ENCODE assay signal across 15 cellular contexts in the genomic region with DNA sequence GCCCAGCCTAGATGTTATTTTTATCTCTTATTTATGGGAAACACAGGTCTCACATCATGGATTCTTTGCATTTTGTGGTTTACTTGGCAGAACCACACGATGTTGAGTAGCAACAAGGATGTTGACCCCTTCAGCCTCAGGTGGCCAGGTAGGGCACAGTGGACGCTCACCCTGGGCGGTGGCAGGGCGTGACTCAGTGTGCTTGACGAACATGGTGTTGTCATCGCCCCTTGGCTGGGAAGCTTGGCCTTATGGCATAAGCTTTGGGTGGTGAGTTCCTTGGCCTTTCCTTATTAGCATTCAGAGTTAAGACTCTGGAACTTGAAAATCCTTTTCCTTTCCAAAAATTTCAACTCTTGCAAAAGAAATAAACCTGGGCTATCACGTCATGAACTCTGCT. TPM values are rescaled to one million over a fixed set of nuclear protein-coding genes. Genes with fewer than 3 reads are reported as not detected.
DNase-seq lines count a peak whose midpoint lies in the region; ATAC-seq and TF ChIP-seq lines count a peak whose summit lies in the region.
"Had no signal": no experiment of that assay in that cellular context is flagged by ENCODE, and none has a peak within 500 bp of the region (broad histone marks: within the 10 kb centered on the region; RNA-seq: fewer than 3 reads in every experiment).

No MANE protein-coding gene starts in this region.

- no peak for ATAC-seq in HG03025 (IDR thresholded peaks at IDR 0.05; ENCODE audit: low FRiP score, unreplicated experiment)
- ATAC-seq: SK-N-SH treated with all-trans-retinoic acid at 6 μM for 48 hours had no signal

- H3K4me3 ChIP-seq in kidney epithelial cell (ENCODE audit: low read depth, low read length): no peak overlapping the region
- H3K4me3 ChIP-seq: Peyer's patch had no signal

- TF ChIP-seq CTCF in kidney epithelial cell (IDR thresholded peaks at IDR 0.05; ENCODE audit: insufficient read depth, low read length, poor library complexity, severe bottlenecking): no peak

- no peaks in the 10 kb centered on the region for H3K27me3 ChIP-seq in kidney epithelial cell (ENCODE audit: control insufficient read depth, insufficient read depth, low read length)
- H3K27me3 ChIP-seq: Peyer's patch had no signal

- no peaks in the 10 kb centered on the region for H3K36me3 ChIP-seq in kidney epithelial cell (ENCODE audit: control insufficient read depth, insufficient read depth, low read length)
- H3K36me3 ChIP-seq: Peyer's patch had no signal

- peak; percentile 13 for DNase-seq in HT1080 (ENCODE audit: low read depth)
- DNase-seq in astrocyte of the hippocampus (ENCODE audit: low read depth, low spot score): peak; percentile 17
- peak; percentile 18 for DNase-seq in kidney epithelial cell (ENCODE audit: low read depth)
- DNase-seq in NCI-H446 treated with DMSO at 0.1 percent for 48 hours (lab: John Stamatoyannopoulos, UW): no peak
- DNase-seq in NCI-H510A treated with DMSO at 0.1 percent for 48 hours (lab: John Stamatoyannopoulos, UW): no peak
- DNase-seq in NCI-H1105 treated with DMSO at 0.1 percent for 48 hours (lab: John Stamatoyannopoulos, UW): no peak
- DNase-seq: DMS 273 treated with DMSO at 0.1 percent for 48 hours, EL, NCI-H1417, NCI-H2029 treated with DMSO at 0.1 percent for 48 hours, NCI-H526 treated with DMSO at 0.1 percent for 48 hours, Peyer's patch, SHP77 had no signal

RNA-seq across cellular contexts. Expression of a gene that starts 22.7 kb away (rescaled TPM):
- 2.1 and 4.3 TPM in 2 replicates for total RNA-seq in HT1080 (2014; rRNA removed; shearing (Covaris generic))
- polyA plus RNA-seq in HT1080 (2015; cell fraction: cytosol; rRNA removed): 6.1 and 9.7 TPM in 2 replicates
- polyA plus RNA-seq in HT1080 (2015; cell fraction: nucleus; rRNA removed): 6.8 and 6.9 TPM in 2 replicates
- 31.6 and 35.1 TPM in 2 replicates for total RNA-seq in kidney epithelial cell

Comparison
In these comparisons a context has a peak if more than half of its experiments do, and no peak if none do; other contexts are left out.
1. DNase-seq: peak in HT1080 (single experiment), astrocyte of the hippocampus (single experiment) and kidney epithelial cell (single experiment); none in NCI-H446 treated with DMSO at 0.1 percent for 48 hours (single experiment), NCI-H510A treated with DMSO at 0.1 percent for 48 hours (single experiment) and NCI-H1105 treated with DMSO at 0.1 percent for 48 hours (single experiment).